In genomic region chr4:7532043-7532442, GRCh38 we compare ENCODE assay signal across 22 cellular contexts.
"Had no signal": no experiment of that assay in that cellular context is flagged by ENCODE, and none has a peak within 500 bp of the region (broad histone marks: within the 10 kb centered on the region; RNA-seq: fewer than 3 reads in every experiment).

No MANE protein-coding gene starts in this region.

- H3K9ac ChIP-seq: KMS-11 had no signal

- H3K9me3 ChIP-seq: Peyer's patch, SJCRH30 had no signal

- H3K36me3 ChIP-seq: Peyer's patch, SJCRH30 had no signal

- H2AFZ ChIP-seq: PC-9 had no signal

- H3K4me2 ChIP-seq: KMS-11, PC-9 had no signal

- H3K27ac ChIP-seq: KMS-11, PC-9, Peyer's patch, SJCRH30 had no signal

- H3K27ac Mint-ChIP-seq: IgD-negative memory B cell had no signal

- H3K27me3 ChIP-seq: Peyer's patch, SJCRH30 had no signal

- DNase-seq: Kasumi-1, MM.1S, NCI-H1092 treated with DMSO at 0.1 percent for 48 hours, NCI-H1436, NCI-H187, NCI-H2029, NCI-H2081 treated with DMSO at 0.1 percent for 48 hours, NCI-H2171, NCI-H226, NCI-H446, NCI-H510A, NCI-H524 treated with DMSO at 0.1 percent for 48 hours, NCI-H69, NCI-H774, OCI-M1, PC-9, Peyer's patch, SHP77 treated with DMSO at 0.1 percent for 48 hours, SJCRH30 had no signal

- H3K36me3 Mint-ChIP-seq: IgD-negative memory B cell had no signal

- H3K4me3 Mint-ChIP-seq: IgD-negative memory B cell had no signal

- H3K4me3 ChIP-seq: K562, PC-9, Peyer's patch, SJCRH30 had no signal

- H3K4me1 ChIP-seq: Peyer's patch, SJCRH30 had no signal
